Comparison of ENCODE assay signal across 6 cellular contexts in genomic region chr4:56605464-56605863, GRCh38.
DNase-seq lines count a peak whose midpoint lies in the region; FAIRE-seq and TF ChIP-seq lines count a peak whose summit lies in the region.
"Not testable (repeated sequence)": the region's sequence is repeated elsewhere in the genome, so short reads cannot be mapped to it uniquely, and the experiment has no call there.

No MANE protein-coding gene starts in this region.

- H3K14ac ChIP-seq in H1 (ENCODE audit: insufficient read length), result not testable (repeated sequence)

- TF ChIP-seq EP300 in H1 (IDR thresholded peaks at IDR 0.05; ENCODE audit: borderline replicate concordance in 1 of 2, low read depth in 2 of 2, low read length in 2 of 2), result not testable (repeated sequence)

- CTCF ChIA-PET in H1 (lab: Charles Lee; ENCODE audit: partially characterized antibody), result interaction anchor here (0.6 to 1.1 kb wide), 2 partner anchors 9 to 228 kb away, joined by 5 read pairs; no protein-coding TSS in a partner anchor

- TF ChIP-seq CTCF in H1 (IDR thresholded peaks at IDR 0.05; ENCODE audit: control extremely low read depth in 1 of 3, insufficient read depth in 1 of 3, low read depth in 1 of 3, low read length in 3 of 3), result not testable (repeated sequence)

- H2BK5ac ChIP-seq in H1 (ENCODE audit: low read depth, low read length); mesendoderm (ENCODE audit: low read length): not testable (repeated sequence)

- H3K4me3 ChIP-seq in H7 (ENCODE audit: insufficient read depth, low read depth, low read length); mesendoderm (ENCODE audit: low read length): not testable (repeated sequence)
- H3K4me3 ChIP-seq in HUES6 (ENCODE audit: low read depth, low read length) (peak overlapping the region; percentile 40; the same call in 1 of the 2 replicates), H1 (ENCODE audit: extremely low read depth in 1 of 4, insufficient read depth in 2 of 4, low read depth in 3 of 4, low read length in 4 of 4) (peak overlapping the region in 1 of 4 experiments; percentile 47; a peak in 3 of 8 replicates), iPS-18a (ENCODE audit: low read length) (peak overlapping the region; percentile 38)

- H3K27ac ChIP-seq in HUES6 (ENCODE audit: low read depth, low read length); H1 (ENCODE audit: low read depth, low read length); iPS-18a (ENCODE audit: low read length); mesendoderm (ENCODE audit: low read depth, low read length): not testable (repeated sequence)

- H3K4me1 ChIP-seq in HUES6 (ENCODE audit: control insufficient read depth, insufficient read depth, low read length), result peaks cover 32% of the 10 kb centered on the region
- H3K4me1 ChIP-seq in H1 (replicated peaks in 1 of 4; ENCODE audit: control insufficient read depth in 3 of 4, insufficient read depth in 4 of 4, low read length in 3 of 4); mesendoderm (ENCODE audit: control insufficient read depth, low read depth, low read length): not testable (repeated sequence)
- H3K4me1 ChIP-seq in iPS-18a (ENCODE audit: control insufficient read depth, low read depth, low read length), result peaks cover 19% of the 10 kb centered on the region

- 0% methylated on average over 4 of the region's 4 CpGs; no CpG with 5 or more reads in 1 of the 2 experiments for WGBS in H1 (ENCODE audit: extremely low coverage in 1 of 2, insufficient coverage in 1 of 2, insufficient read length in 1 of 2, insufficient replicate concordance in 2 of 2, low coverage in 1 of 2, low lambda C conversion rate in 2 of 2, missing lambda C conversion rate in 1 of 2), 2 experiments
- WGBS in mesendoderm (ENCODE audit: extremely low coverage, insufficient coverage, low lambda C conversion rate), result no CpG with 5 or more reads among the region's 4 CpGs

- not testable (repeated sequence) for H3K79me1 ChIP-seq in H1 (ENCODE audit: low read depth, low read length); mesendoderm (ENCODE audit: low read length)

- not testable (repeated sequence) for H4K5ac ChIP-seq in H1 (ENCODE audit: insufficient read length, low read depth, low read length); mesendoderm (ENCODE audit: low read length)

- not testable (repeated sequence) for H3K23ac ChIP-seq in H1 (ENCODE audit: insufficient read length); mesendoderm (ENCODE audit: low read length)

- H2BK20ac ChIP-seq in H1 (ENCODE audit: low read length), result not testable (repeated sequence)

- H3K27me3 ChIP-seq in H7 (ENCODE audit: control insufficient read depth, insufficient read depth, low read length), result peaks cover 68% of the 10 kb centered on the region
- peaks cover 63% of the 10 kb centered on the region for H3K27me3 ChIP-seq in HUES6 (ENCODE audit: control insufficient read depth, insufficient read depth, low read length)
- H3K27me3 ChIP-seq in H1 (replicated peaks in 1 of 4; ENCODE audit: control insufficient read depth in 3 of 4, extremely low read depth in 1 of 4, insufficient read depth in 3 of 4, low read length in 3 of 4), result peaks cover 26 to 61% (median 38%) of the 10 kb centered on the region in 4 experiments
- H3K27me3 ChIP-seq in iPS-18a (ENCODE audit: control insufficient read depth, insufficient read depth, low read length), result peaks cover 67% of the 10 kb centered on the region
- H3K27me3 ChIP-seq in mesendoderm (ENCODE audit: insufficient read depth, low read length, poor library complexity), result peaks cover 17% of the 10 kb centered on the region

- FAIRE-seq in H1 (lab: Jason Lieb, UNC), result peak; percentile 98

- not testable (repeated sequence) for H3K36me3 ChIP-seq in H7 (replicated peaks; ENCODE audit: control insufficient read depth, insufficient read depth, low read length); HUES6 (ENCODE audit: control insufficient read depth, insufficient read depth, low read length); H1 (ENCODE audit: control insufficient read depth in 2 of 4, insufficient read depth in 4 of 4, low read length in 3 of 4); iPS-18a (ENCODE audit: control insufficient read depth, low read depth, low read length); mesendoderm (ENCODE audit: control insufficient read depth, insufficient read depth, low read length)

- not testable (repeated sequence) for H3K9ac ChIP-seq in HUES6 (ENCODE audit: low read length); H1 (replicated peaks in 1 of 4; ENCODE audit: extremely low read depth in 1 of 4, low read depth in 3 of 4, low read length in 3 of 4); iPS-18a (ENCODE audit: low read length); mesendoderm (ENCODE audit: low read length)

- H3K4ac ChIP-seq in H1 (replicated peaks; ENCODE audit: insufficient read length, low read depth, low read length); mesendoderm (ENCODE audit: low read depth, low read length): not testable (repeated sequence)

- not testable (repeated sequence) for H3K23me2 ChIP-seq in H1 (ENCODE audit: low read depth, low read length)

- DNase-seq in H7 (peak; percentile 28), H1 (ENCODE audit: low read depth in 1 of 2, low spot score in 2 of 2) (peak in 1 of 2 experiments; percentile 53), iPS DF 19.7 (ENCODE audit: low read depth, low spot score) (peak; percentile 52), mesendoderm (peak; percentile 79)

- H3K4me2 ChIP-seq in H1 (ENCODE audit: insufficient read depth in 1 of 2, low read depth in 2 of 2, low read length in 2 of 2), result peak overlapping the region; percentile 25 to 58; a peak in 3 of 4 replicates
- H3K4me2 ChIP-seq in mesendoderm (ENCODE audit: low read length), result not testable (repeated sequence)

- H3K18ac ChIP-seq in H1 (ENCODE audit: extremely low read depth, low read length); mesendoderm (ENCODE audit: low read length): not testable (repeated sequence)

- H4K20me1 ChIP-seq in H1 (replicated peaks in 1 of 2; ENCODE audit: control insufficient read depth in 1 of 2, insufficient read depth in 2 of 2, low read length in 2 of 2), result not testable (repeated sequence)

- H3K79me2 ChIP-seq in H1 (ENCODE audit: control insufficient read depth in 1 of 2, insufficient read depth in 2 of 2, low read length in 2 of 2); mesendoderm (ENCODE audit: control insufficient read depth, insufficient read depth, low read length): not testable (repeated sequence)

- H4K8ac ChIP-seq in H1 (ENCODE audit: extremely low read depth, insufficient read depth, low read length); mesendoderm (ENCODE audit: low read depth, low read length): not testable (repeated sequence)

- not testable (repeated sequence) for H2BK120ac ChIP-seq in H1 (replicated peaks; ENCODE audit: low read depth, low read length); mesendoderm (ENCODE audit: low read depth, low read length)

- H3K9me3 ChIP-seq in HUES6 (ENCODE audit: control insufficient read depth, insufficient read depth, low read depth, low read length); H1 (ENCODE audit: insufficient read depth in 2 of 2, low read depth in 1 of 2, low read length in 1 of 2); iPS-18a (ENCODE audit: control insufficient read depth, low read depth, low read length): not testable (repeated sequence)

- H2AFZ ChIP-seq in H1 (ENCODE audit: low read length), result not testable (repeated sequence)

- H4K91ac ChIP-seq in H1 (replicated peaks; ENCODE audit: insufficient read length, low read length), result not testable (repeated sequence)

- H2AK5ac ChIP-seq in H1 (ENCODE audit: low read depth, low read length); mesendoderm (ENCODE audit: low read length): not testable (repeated sequence)

- TF ChIP-seq RAD21 in H1 (IDR thresholded peaks at IDR 0.05 in 1 of 2, conservative IDR thresholded peaks at IDR 0.05 in 1 of 2; ENCODE audit: low read depth in 2 of 2, low read length in 2 of 2), result not testable (repeated sequence)

- not testable (repeated sequence) for H3K56ac ChIP-seq in H1 (replicated peaks; ENCODE audit: insufficient read length, low read depth, low read length); mesendoderm (ENCODE audit: low read length)

- H2BK15ac ChIP-seq in H1 (ENCODE audit: low read length); mesendoderm (replicated peaks; ENCODE audit: low read depth): not testable (repeated sequence)

- not testable (repeated sequence) for H2BK12ac ChIP-seq in H1 (ENCODE audit: low read depth, low read length)

- not testable (repeated sequence) for TF ChIP-seq POLR2A in H1 (IDR thresholded peaks at IDR 0.05; ENCODE audit: control extremely low read depth in 1 of 2, low read depth in 2 of 2, low read length in 2 of 2)

- POLR2A ChIA-PET in H1 (lab: Charles Lee; ENCODE audit: partially characterized antibody), result interaction anchor here (0.6 kb wide), 1 partner anchor 24 kb away, joined by 3 read pairs; no protein-coding TSS in a partner anchor

TF ChIP-seq in H1, 55 proteins besides CTCF, POLR2A, EP300 and RAD21:
- peak; percentile 76 for TF ChIP-seq NANOG (IDR thresholded peaks at IDR 0.05; ENCODE audit: insufficient read depth, low read depth, low read length, poor library complexity, severe bottlenecking)
- TF ChIP-seq SP1 (IDR thresholded peaks at IDR 0.05; ENCODE audit: low read depth, low read length), result peak; percentile 68
- 0 out of 2 replicates have a peak, but pooled peaks have one; percentile 27 for TF ChIP-seq POU5F1 (IDR thresholded peaks at IDR 0.05; ENCODE audit: low read depth, low read length)
